Comparison of ENCODE assay signal across 24 cellular contexts in the genomic region with DNA sequence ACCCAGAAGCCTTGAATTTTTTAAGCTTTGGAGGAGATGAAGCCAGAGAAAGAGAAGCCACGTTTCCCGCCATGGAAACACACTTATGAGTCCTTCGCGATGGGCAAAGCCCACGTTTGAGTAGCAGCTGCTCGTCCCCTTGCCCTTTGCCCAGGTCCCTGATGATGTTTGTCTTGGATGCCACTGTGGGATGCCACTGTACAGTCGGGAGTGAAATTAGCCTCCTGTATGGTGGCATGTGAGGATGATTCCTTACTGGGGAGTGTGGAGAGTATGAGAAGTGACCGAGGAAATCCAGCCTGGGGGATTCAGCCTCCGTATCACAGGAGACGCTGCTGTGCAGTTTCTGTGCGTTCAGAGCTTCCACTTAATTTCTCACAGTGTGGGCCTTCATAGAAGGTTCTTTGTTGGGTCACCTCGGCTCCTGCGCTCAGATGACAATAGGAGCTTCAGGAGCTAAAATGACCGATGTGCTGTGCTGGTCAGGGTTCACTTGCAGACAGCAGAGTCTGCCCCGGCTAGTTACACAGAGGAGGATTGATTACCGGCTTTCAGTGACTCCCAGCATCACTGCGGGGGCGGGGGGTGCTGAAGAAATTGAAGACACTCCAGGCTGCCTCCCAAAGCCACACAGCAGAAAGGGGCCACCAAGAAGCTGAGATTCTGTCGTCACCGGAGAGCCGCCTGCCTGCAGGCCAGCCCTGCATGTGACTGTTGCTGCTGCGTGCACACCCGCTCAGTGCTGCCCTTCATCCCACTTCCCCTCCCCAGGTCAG.
"Had no signal": no experiment of that assay in that cellular context is flagged by ENCODE, and none has a peak within 500 bp of the region (broad histone marks: within the 10 kb centered on the region; RNA-seq: fewer than 3 reads in every experiment).

No MANE protein-coding gene starts in this region.

- H3K4me2 ChIP-seq: PC-9 had no signal

- H2AFZ ChIP-seq: PC-9 had no signal

- FAIRE-seq: astrocyte, TTC549 had no signal

- H3K9me3 ChIP-seq: MG63 had no signal

- H3K4me3 ChIP-seq: MG63, PC-9 had no signal

- H3K27ac ChIP-seq: PC-9 had no signal

- ATAC-seq: activated naive CD4-positive, alpha-beta T cell treated with anti-CD3 and anti-CD28 coated beads, Interleukin-2, amount 50 U/mL, for 72 hours; activated T-cell treated with anti-CD3 and anti-CD28 coated beads, Interleukin-2, amount 50 U/mL, for 4 hours; T-helper 17 cell had no signal

- H3K36me3 ChIP-seq: MG63 had no signal

- DNase-seq: activated B cell treated with CpG ODN at 0.5 μM for 24 hours; activated CD4-positive, alpha-beta memory T cell treated with anti-CD3 and anti-CD28 coated beads for 36 hours; activated CD4-positive, alpha-beta T cell treated with anti-CD3 and anti-CD28 coated beads for 1 hour; activated CD4-positive, alpha-beta T cell treated with anti-CD3 and anti-CD28 coated beads, Interleukin-2, amount 10 ng/mL, durations not matched to agents 7 days and 5 days; activated CD8-positive, alpha-beta memory T cell treated with anti-CD3 and anti-CD28 coated beads for 24 hours; activated effector memory CD4-positive, alpha-beta T cell treated with anti-CD3 and anti-CD28 coated beads, Interleukin-2, amount 50 U/mL, for 16 hours; activated naive CD4-positive, alpha-beta T cell treated with Interleukin-2 at 50 U/mL for 16 hours; activated T-cell treated with anti-CD3 and anti-CD28 coated beads, Interleukin-2, amount 50 U/mL, for 4 hours; MG63; MV-4-11; NCI-H1092 treated with DMSO at 0.1 percent for 48 hours; NCI-H1436; NCI-H1694 treated with DMSO at 0.1 percent for 48 hours; NCI-H2029 treated with DMSO at 0.1 percent for 48 hours; NCI-H345; NCI-H510A; NCI-H526 treated with DMSO at 0.1 percent for 48 hours; PC-9; SHP77 treated with DMSO at 0.1 percent for 48 hours; T-helper 17 cell; T1000 had no signal
